Comparison of ENCODE assay signal across 1 cellular context in genomic region chr2:98467652-98468051, GRCh38.
TF ChIP-seq lines count a peak whose summit lies in the region.

No MANE protein-coding gene starts in this region.

TF ChIP-seq in GM12878, 131 proteins besides CTCF, POLR2A, EP300 and RAD21:
- no peak for TF ChIP-seq MYC (IDR thresholded peaks at IDR 0.05; ENCODE audit: insufficient read depth, insufficient read length, insufficient replicate concordance, low read length, severe bottlenecking)
- TF ChIP-seq SMC3 (IDR thresholded peaks at IDR 0.05; ENCODE audit: borderline replicate concordance, low read length) = no peak
- no peak for TF ChIP-seq GATAD2B (conservative IDR thresholded peaks at IDR 0.05; ENCODE audit: low read depth)
- TF ChIP-seq CHD1 (IDR thresholded peaks at IDR 0.05; ENCODE audit: low read depth, low read length) = no peak
- no peak for TF ChIP-seq E2F4 (IDR thresholded peaks at IDR 0.05; ENCODE audit: low read depth, low read length)
- no peak for TF ChIP-seq YBX1 (IDR thresholded peaks at IDR 0.05)
- TF ChIP-seq IRF5 (IDR thresholded peaks at IDR 0.05; ENCODE audit: borderline replicate concordance) = no peak
- no peak for TF ChIP-seq SPI1 (IDR thresholded peaks at IDR 0.05; ENCODE audit: borderline replicate concordance, insufficient read depth, low read depth, low read length)
- TF ChIP-seq TARDBP (IDR thresholded peaks at IDR 0.05; ENCODE audit: borderline replicate concordance) = no peak
- TF ChIP-seq ETV6 (conservative IDR thresholded peaks at IDR 0.05 in 1 of 2, IDR thresholded peaks at IDR 0.05 in 1 of 2; ENCODE audit: borderline replicate concordance in 1 of 2, low read depth in 1 of 2) = no peak
- TF ChIP-seq WRNIP1 (IDR thresholded peaks at IDR 0.05; ENCODE audit: borderline replicate concordance, low read depth, low read length) = no peak
- TF ChIP-seq, protein P1, sequence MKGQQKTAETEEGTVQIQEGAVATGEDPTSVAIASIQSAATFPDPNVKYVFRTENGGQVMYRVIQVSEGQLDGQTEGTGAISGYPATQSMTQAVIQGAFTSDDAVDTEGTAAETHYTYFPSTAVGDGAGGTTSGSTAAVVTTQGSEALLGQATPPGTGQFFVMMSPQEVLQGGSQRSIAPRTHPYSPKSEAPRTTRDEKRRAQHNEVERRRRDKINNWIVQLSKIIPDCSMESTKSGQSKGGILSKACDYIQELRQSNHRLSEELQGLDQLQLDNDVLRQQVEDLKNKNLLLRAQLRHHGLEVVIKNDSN (IDR thresholded peaks at IDR 0.05; ENCODE audit: borderline replicate concordance, extremely low read length, insufficient read depth, low read depth, low read length) = no peak
- no peak for TF ChIP-seq KDM1A (IDR thresholded peaks at IDR 0.05; ENCODE audit: borderline replicate concordance)
- TF ChIP-seq ZNF207 (IDR thresholded peaks at IDR 0.05; ENCODE audit: borderline replicate concordance) = no peak
TF ChIP-seq in GM12878: peak in this region for 0.
